ENCODE assay signal across 14 cellular contexts in the genomic region with DNA sequence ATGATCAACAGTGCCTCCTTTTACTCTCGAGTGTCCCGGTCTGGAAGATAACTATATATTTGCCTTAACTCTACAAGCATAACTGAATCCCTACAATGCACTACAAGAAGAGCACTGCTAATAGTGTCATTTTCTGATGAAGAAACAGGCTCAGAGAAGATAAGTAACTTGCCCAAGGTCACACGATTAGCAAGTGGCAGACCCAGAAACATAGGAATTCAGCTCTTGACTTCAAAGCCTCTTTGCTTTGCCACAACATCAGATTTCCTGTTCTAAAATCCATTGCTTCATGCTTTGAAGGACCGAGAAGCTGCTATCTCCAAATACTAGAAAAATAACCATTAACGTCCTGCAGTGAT.
DNase-seq lines count a peak whose midpoint lies in the region; ATAC-seq and TF ChIP-seq lines count a peak whose summit lies in the region.
"Had no signal": no experiment of that assay in that cellular context is flagged by ENCODE, and none has a peak within 500 bp of the region (broad histone marks: within the 10 kb centered on the region; RNA-seq: fewer than 3 reads in every experiment).

No MANE protein-coding gene starts in this region.

- H3K4me1 ChIP-seq in transverse colon: peaks cover 5 to 16% (median 6%) of the 10 kb centered on the region in 4 donors

- H3K36me3 Mint-ChIP-seq in activated naive CD4-positive, alpha-beta T cell treated with anti-CD3 and anti-CD28 coated beads, Interleukin-2, amount 10 ng/mL, durations not matched to agents 7 days and 5 days: no peaks in the 10 kb centered on the region
- H3K36me3 Mint-ChIP-seq in activated naive CD4-positive, alpha-beta T cell treated with anti-CD3 and anti-CD28 coated beads for 36 hours (ENCODE audit: low read depth): peaks cover 2% of the 10 kb centered on the region
- H3K36me3 Mint-ChIP-seq in neural crest cell (ENCODE audit: low read depth): no peaks in the 10 kb centered on the region
- H3K36me3 Mint-ChIP-seq in CD4-positive, alpha-beta T cell (ENCODE audit: low read depth): no peaks in the 10 kb centered on the region
- H3K36me3 Mint-ChIP-seq: activated naive CD4-positive, alpha-beta T cell treated with anti-CD3 and anti-CD28 coated beads, Interleukin-2, amount 50 U/mL, for 24 hours had no signal

- no peaks in the 10 kb centered on the region for H3K4me1 Mint-ChIP-seq in activated naive CD4-positive, alpha-beta T cell treated with anti-CD3 and anti-CD28 coated beads, Interleukin-2, amount 10 ng/mL, durations not matched to agents 7 days and 5 days
- no peaks in the 10 kb centered on the region for H3K4me1 Mint-ChIP-seq in activated naive CD4-positive, alpha-beta T cell treated with anti-CD3 and anti-CD28 coated beads for 36 hours (ENCODE audit: low read depth)
- peaks cover 67% of the 10 kb centered on the region for H3K4me1 Mint-ChIP-seq in neural crest cell
- no peaks in the 10 kb centered on the region for H3K4me1 Mint-ChIP-seq in CD4-positive, alpha-beta T cell (ENCODE audit: low read depth)
- H3K4me1 Mint-ChIP-seq: activated B cell treated with CpG ODN at 0.5 μM for 24 hours; activated naive CD4-positive, alpha-beta T cell treated with anti-CD3 and anti-CD28 coated beads, Interleukin-2, amount 50 U/mL, for 24 hours had no signal

- H3K27me3 ChIP-seq in transverse colon (no peaks in the 10 kb centered on the region), H7 (ENCODE audit: control insufficient read depth, insufficient read depth, low read length) (no peaks in the 10 kb centered on the region)
- no peaks in the 10 kb centered on the region for H3K27me3 ChIP-seq in CD4-positive, alpha-beta T cell (ENCODE audit: control insufficient read depth, insufficient read depth, low read length)

- no peak for ATAC-seq in CD4-positive, alpha-beta T cell (ENCODE audit: poor library complexity)
- ATAC-seq: CD8-positive, alpha-beta T cell had no signal

- peaks cover 4% of the 10 kb centered on the region for H3K9me3 Mint-ChIP-seq in activated naive CD4-positive, alpha-beta T cell treated with anti-CD3 and anti-CD28 coated beads, Interleukin-2, amount 10 ng/mL, durations not matched to agents 7 days and 5 days
- H3K9me3 Mint-ChIP-seq in activated naive CD4-positive, alpha-beta T cell treated with anti-CD3 and anti-CD28 coated beads for 36 hours: peaks cover 4% of the 10 kb centered on the region
- no peaks in the 10 kb centered on the region for H3K9me3 Mint-ChIP-seq in neural crest cell
- no peaks in the 10 kb centered on the region for H3K9me3 Mint-ChIP-seq in CD4-positive, alpha-beta T cell
- H3K9me3 Mint-ChIP-seq: activated B cell treated with CpG ODN at 0.5 μM for 24 hours; activated naive CD4-positive, alpha-beta T cell treated with anti-CD3 and anti-CD28 coated beads, Interleukin-2, amount 50 U/mL, for 24 hours had no signal

- TF ChIP-seq POLR2A in transverse colon (IDR thresholded peaks at IDR 0.05): no peak

- H3K9me3 ChIP-seq in transverse colon: no peaks in the 10 kb centered on the region
- H3K9me3 ChIP-seq in CD4-positive, alpha-beta T cell (ENCODE audit: control insufficient read depth, low read length): peaks cover 6% of the 10 kb centered on the region

- no peak for TF ChIP-seq EP300 in transverse colon (IDR thresholded peaks at IDR 0.05; ENCODE audit: low read depth)

- TF ChIP-seq CTCF in neural crest cell (conservative IDR thresholded peaks at IDR 0.05) (no peak), transverse colon (IDR thresholded peaks at IDR 0.05) (no peak)
- TF ChIP-seq CTCF in CD4-positive, alpha-beta T cell (IDR thresholded peaks at IDR 0.05): no peak

- H3K27me3 Mint-ChIP-seq in activated naive CD4-positive, alpha-beta T cell treated with anti-CD3 and anti-CD28 coated beads, Interleukin-2, amount 10 ng/mL, durations not matched to agents 7 days and 5 days: peaks cover 26% of the 10 kb centered on the region
- no peaks in the 10 kb centered on the region for H3K27me3 Mint-ChIP-seq in activated naive CD4-positive, alpha-beta T cell treated with anti-CD3 and anti-CD28 coated beads for 36 hours (ENCODE audit: low read depth)
- H3K27me3 Mint-ChIP-seq in neural crest cell (ENCODE audit: low read depth): no peaks in the 10 kb centered on the region
- H3K27me3 Mint-ChIP-seq in CD4-positive, alpha-beta T cell: no peaks in the 10 kb centered on the region
- H3K27me3 Mint-ChIP-seq: activated naive CD4-positive, alpha-beta T cell treated with anti-CD3 and anti-CD28 coated beads, Interleukin-2, amount 50 U/mL, for 24 hours had no signal

- H3K4me3 ChIP-seq in transverse colon: no peak overlapping the region
- H3K4me3 ChIP-seq in H7 (ENCODE audit: insufficient read depth, low read depth, low read length): no peak overlapping the region

- no peak overlapping the region for H3K27ac Mint-ChIP-seq in activated naive CD4-positive, alpha-beta T cell treated with anti-CD3 and anti-CD28 coated beads, Interleukin-2, amount 10 ng/mL, durations not matched to agents 7 days and 5 days
- H3K27ac Mint-ChIP-seq in activated naive CD4-positive, alpha-beta T cell treated with anti-CD3 and anti-CD28 coated beads for 36 hours: no peak overlapping the region
- H3K27ac Mint-ChIP-seq in neural crest cell (ENCODE audit: unreplicated experiment): peak overlapping the region; percentile 60
- H3K27ac Mint-ChIP-seq in CD4-positive, alpha-beta T cell: no peak overlapping the region
- H3K27ac Mint-ChIP-seq: activated B cell treated with CpG ODN at 0.5 μM for 24 hours; activated naive CD4-positive, alpha-beta T cell treated with anti-CD3 and anti-CD28 coated beads, Interleukin-2, amount 50 U/mL, for 24 hours; CD8-positive, alpha-beta T cell had no signal

- WGBS in transverse colon (ENCODE audit: low coverage in 1 of 2), 2 donors: 75 to 83% methylated on average over 2 to 5 of the region's 5 CpGs

- intact Hi-C loops in activated naive CD4-positive, alpha-beta T cell treated with anti-CD3 and anti-CD28 coated beads for 36 hours (cut with micrococcal nuclease): no loop called here
- intact Hi-C loops in transverse colon (cut with DNase I; ENCODE audit: low total_unique reads): no loop called here
- intact Hi-C loops in CD4-positive, alpha-beta T cell (cut with DNase I, micrococcal nuclease): no loop called here

- peak overlapping the region; percentile 42 for H3K27ac ChIP-seq in cingulate gyrus (ENCODE audit: low read depth, low read length)
- peak overlapping the region; percentile 40 to 76 (median 58) for H3K27ac ChIP-seq in transverse colon
- H3K27ac ChIP-seq in CD4-positive, alpha-beta T cell (ENCODE audit: low read depth, low read length): no peak overlapping the region

- H3K36me3 ChIP-seq in transverse colon (no peaks in the 10 kb centered on the region), H7 (replicated peaks; ENCODE audit: control insufficient read depth, insufficient read depth, low read length) (no peaks in the 10 kb centered on the region)

- no peak overlapping the region for H3K4me3 Mint-ChIP-seq in activated naive CD4-positive, alpha-beta T cell treated with anti-CD3 and anti-CD28 coated beads, Interleukin-2, amount 10 ng/mL, durations not matched to agents 7 days and 5 days
- no peak overlapping the region for H3K4me3 Mint-ChIP-seq in activated naive CD4-positive, alpha-beta T cell treated with anti-CD3 and anti-CD28 coated beads for 36 hours
- no peak overlapping the region for H3K4me3 Mint-ChIP-seq in neural crest cell
- H3K4me3 Mint-ChIP-seq in CD4-positive, alpha-beta T cell: no peak overlapping the region
- H3K4me3 Mint-ChIP-seq: activated B cell treated with CpG ODN at 0.5 μM for 24 hours; activated naive CD4-positive, alpha-beta T cell treated with anti-CD3 and anti-CD28 coated beads, Interleukin-2, amount 50 U/mL, for 24 hours; CD8-positive, alpha-beta T cell had no signal

- CTCF ChIA-PET in activated naive CD4-positive, alpha-beta T cell treated with anti-CD3 and anti-CD28 coated beads, Interleukin-2, amount 10 ng/mL, durations not matched to agents 7 days and 5 days (lab: Charles Lee): interaction anchor here (1.0 kb wide), 1 partner anchor 65 kb away, joined by 3 read pairs; a partner anchor contains a TSS
- CTCF ChIA-PET in activated naive CD4-positive, alpha-beta T cell treated with anti-CD3 and anti-CD28 coated beads for 36 hours (lab: Charles Lee): no interaction called here
- CTCF ChIA-PET in CD4-positive, alpha-beta T cell (lab: Charles Lee): no interaction called here

- in situ Hi-C loops in transverse colon (cut with MboI; ENCODE audit: low pct_ligation_motif_present in 1 of 4, low pct_unique_long_range_greater_than_20kb in 1 of 4, low sequenced_read_pairs in 3 of 4): no loop called here

- POLR2A ChIA-PET in CD4-positive, alpha-beta T cell (lab: Charles Lee): no interaction called here

- peak; percentile 4 for DNase-seq in activated naive CD4-positive, alpha-beta T cell treated with anti-CD3 and anti-CD28 coated beads, Interleukin-2, amount 10 ng/mL, durations not matched to agents 7 days and 5 days
- no peak for DNase-seq in activated naive CD4-positive, alpha-beta T cell treated with anti-CD3 and anti-CD28 coated beads for 36 hours
- DNase-seq in neural crest cell (ENCODE audit: low read depth, low spot score) (no peak), transverse colon (no peak), H7 (no peak), occipital lobe (lab: John Stamatoyannopoulos, UW) (no peak)
- DNase-seq in CD4-positive, alpha-beta T cell: no peak
- DNase-seq: 8988T; activated B cell treated with CpG ODN at 0.5 μM for 24 hours; CD8-positive, alpha-beta T cell; MV-4-11; NCI-H2171 had no signal
